Comparison of ENCODE assay signal across 26 cellular contexts in the genomic region with DNA sequence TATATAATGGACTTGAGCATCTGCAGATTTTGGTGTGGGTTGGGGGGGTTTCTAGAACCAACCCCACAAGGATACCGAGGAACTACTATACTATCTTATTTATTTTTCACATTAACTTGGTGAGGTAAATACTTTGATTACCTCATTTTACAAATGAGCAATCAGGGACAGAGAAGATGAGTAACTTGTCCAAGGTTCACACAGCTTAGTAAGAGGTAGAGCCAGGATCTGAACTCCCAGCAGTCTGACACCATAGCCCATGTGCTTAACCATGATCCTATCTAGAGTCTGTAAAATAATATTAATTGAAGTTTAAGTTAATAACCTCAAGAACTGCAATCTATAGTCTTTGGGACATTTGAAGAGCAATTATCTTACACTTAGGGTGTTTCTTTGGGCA.
"Had no signal": no experiment of that assay in that cellular context is flagged by ENCODE, and none has a peak within 500 bp of the region (broad histone marks: within the 10 kb centered on the region; RNA-seq: fewer than 3 reads in every experiment).

No MANE protein-coding gene starts in this region.

- H3K27ac Mint-ChIP-seq: dendritic cell treated with granulocyte-macrophage colony-stimulating factor and Interleukin-4, amounts not matched to agents 40 ng/mL and 50 ng/mL, for 4 days; effector memory CD8-positive, alpha-beta T cell; endodermal cell; mesothelial cell of epicardium; naive B cell; naive thymus-derived CD8-positive, alpha-beta T cell had no signal

- H3K27ac ChIP-seq: colonic mucosa, esophagus muscularis mucosa, gastrocnemius medialis, heart right ventricle, left lung, lower lobe of right lung had no signal

- H3K9me3 ChIP-seq: colonic mucosa, esophagus muscularis mucosa, gastrocnemius medialis, heart right ventricle, left lung, lower lobe of right lung, mucosa of descending colon had no signal

- H3K4me1 ChIP-seq: colonic mucosa, lower lobe of right lung had no signal

- ATAC-seq: effector memory CD8-positive, alpha-beta T cell; gastrocnemius medialis; heart right ventricle; left cardiac atrium; left lung; left ventricle myocardium superior; lower lobe of right lung; mucosa of descending colon; naive thymus-derived CD8-positive, alpha-beta T cell had no signal

- H3K4me1 Mint-ChIP-seq: endodermal cell, mesothelial cell of epicardium had no signal

- H3K4me3 ChIP-seq: colonic mucosa, esophagus muscularis mucosa, gastrocnemius medialis, heart right ventricle, left lung, lower lobe of right lung, mucosa of descending colon had no signal

- H3K9me3 Mint-ChIP-seq: dendritic cell treated with granulocyte-macrophage colony-stimulating factor and Interleukin-4, amounts not matched to agents 40 ng/mL and 50 ng/mL, for 4 days; effector memory CD8-positive, alpha-beta T cell; endodermal cell; naive B cell; naive thymus-derived CD8-positive, alpha-beta T cell had no signal

- H3K27me3 Mint-ChIP-seq: dendritic cell treated with granulocyte-macrophage colony-stimulating factor and Interleukin-4, amounts not matched to agents 40 ng/mL and 50 ng/mL, for 4 days; effector memory CD8-positive, alpha-beta T cell; naive B cell; naive thymus-derived CD8-positive, alpha-beta T cell had no signal

- H3K27me3 ChIP-seq: colonic mucosa, esophagus muscularis mucosa, gastrocnemius medialis, heart right ventricle, left lung had no signal

- H3K4me3 Mint-ChIP-seq: dendritic cell treated with granulocyte-macrophage colony-stimulating factor and Interleukin-4, amounts not matched to agents 40 ng/mL and 50 ng/mL, for 4 days; effector memory CD8-positive, alpha-beta T cell; endodermal cell; mesothelial cell of epicardium; naive B cell; naive thymus-derived CD8-positive, alpha-beta T cell had no signal

- FAIRE-seq: endometrium, islet of Langerhans, keratinocyte had no signal

- DNase-seq: colonic mucosa; cortex of kidney; effector CD8-positive, alpha-beta T cell; effector memory CD8-positive, alpha-beta T cell; endodermal cell; foreskin fibroblast; foreskin melanocyte; gastrocnemius medialis; glutamatergic neuron; head of caudate nucleus; heart right ventricle; hippocampal formation; left cardiac atrium; left lung; left ventricle myocardium superior; lower lobe of right lung; mesenchymal stem cell; mucosa of descending colon; naive B cell; naive thymus-derived CD8-positive, alpha-beta T cell had no signal

- H3K36me3 ChIP-seq: colonic mucosa had no signal
